ENCODE assay signal across 14 cellular contexts in genomic region chr18:69854455-69854854, GRCh38.
DNase-seq lines count a peak whose midpoint lies in the region; ATAC-seq and TF ChIP-seq lines count a peak whose summit lies in the region.
"Had no signal": no experiment of that assay in that cellular context is flagged by ENCODE, and none has a peak within 500 bp of the region (broad histone marks: within the 10 kb centered on the region; RNA-seq: fewer than 3 reads in every experiment).

No MANE protein-coding gene starts in this region.

- ATAC-seq in GM23338 (peak; percentile 44; the same call in 2 of the 3 replicates), GM18520 (IDR thresholded peaks at IDR 0.05; ENCODE audit: unreplicated experiment) (no peak), GM19397 (IDR thresholded peaks at IDR 0.05; ENCODE audit: unreplicated experiment) (no peak)
- no peak for ATAC-seq in activated T-helper 17 cell treated with anti-CD3 and anti-CD28 coated beads, Interleukin-2, amount 50 U/mL, for 72 hours (replicated peaks)
- ATAC-seq: HepG2 had no signal

- H3K4me3 Mint-ChIP-seq in GM23338: no peak overlapping the region
- no peak overlapping the region for H3K4me3 Mint-ChIP-seq in activated T-helper 17 cell treated with anti-CD3 and anti-CD28 coated beads, Interleukin-2, amount 50 U/mL, for 72 hours
- H3K4me3 Mint-ChIP-seq: CD4-positive, alpha-beta T cell had no signal

- 0 out of 3 replicates have a peak, but pooled peaks cover 2% of the 10 kb centered on the region for H3K4me1 Mint-ChIP-seq in GM23338
- peaks cover 4% of the 10 kb centered on the region for H3K4me1 Mint-ChIP-seq in activated T-helper 17 cell treated with anti-CD3 and anti-CD28 coated beads, Interleukin-2, amount 50 U/mL, for 72 hours

- peak; percentile 29 for DNase-seq in GM23338 (ENCODE audit: low spot score)
- DNase-seq in H7: peak; percentile 50
- peak; percentile 33 for DNase-seq in iPS-NIHi7 (ENCODE audit: extremely low spot score)
- no peak for DNase-seq in AG08395 (ENCODE audit: low spot score)
- DNase-seq: ACHN; AML-193; Caco-2; CD4-positive, alpha-beta T cell; KG1 had no signal

- TF ChIP-seq CTCF in GM23338 (conservative IDR thresholded peaks at IDR 0.05; ENCODE audit: low read depth in 2 of 2): peak; percentile 30 to 53

- no peaks in the 10 kb centered on the region; the same call in 2 of the 3 replicates for H3K9me3 Mint-ChIP-seq in GM23338
- H3K9me3 Mint-ChIP-seq in activated T-helper 17 cell treated with anti-CD3 and anti-CD28 coated beads, Interleukin-2, amount 50 U/mL, for 72 hours: no peaks in the 10 kb centered on the region
- H3K9me3 Mint-ChIP-seq: CD4-positive, alpha-beta T cell had no signal

- peak overlapping the region; percentile 64; the same call in 1 of the 2 replicates for H2AFZ ChIP-seq in GM23338

- H3F3A ChIP-seq in GM23338 (replicated peaks; ENCODE audit: low read depth): no peaks in the 10 kb centered on the region

- H3K4me3 ChIP-seq in GM23338 (no peak overlapping the region), H7 (ENCODE audit: insufficient read depth, low read depth, low read length) (no peak overlapping the region)

- H3K4me1 ChIP-seq in GM23338 (ENCODE audit: insufficient read depth): no peaks in the 10 kb centered on the region
- H3K4me1 ChIP-seq: Caco-2 had no signal

- no peak overlapping the region for H3K27ac Mint-ChIP-seq in GM23338
- peak overlapping the region; percentile 2 for H3K27ac Mint-ChIP-seq in activated T-helper 17 cell treated with anti-CD3 and anti-CD28 coated beads, Interleukin-2, amount 50 U/mL, for 72 hours
- H3K27ac Mint-ChIP-seq: CD4-positive, alpha-beta T cell had no signal

- no peaks in the 10 kb centered on the region for H3K79me2 ChIP-seq in GM23338 (replicated peaks; ENCODE audit: insufficient read depth)

- no peak overlapping the region for H3K4me2 ChIP-seq in GM23338

- no peaks in the 10 kb centered on the region for H3K9me2 ChIP-seq in GM23338 (ENCODE audit: insufficient read depth)

- H3K27me3 Mint-ChIP-seq in GM23338 (ENCODE audit: insufficient read depth, low read depth, poor library complexity): peaks cover 2% of the 10 kb centered on the region
- no peaks in the 10 kb centered on the region for H3K27me3 Mint-ChIP-seq in activated T-helper 17 cell treated with anti-CD3 and anti-CD28 coated beads, Interleukin-2, amount 50 U/mL, for 72 hours
- H3K27me3 Mint-ChIP-seq: CD4-positive, alpha-beta T cell had no signal

- no peaks in the 10 kb centered on the region for H4K20me1 ChIP-seq in GM23338 (replicated peaks; ENCODE audit: insufficient read depth)

- no peak overlapping the region for H3K27ac ChIP-seq in GM23338 (ENCODE audit: low read depth)
- H3K27ac ChIP-seq: C4-2B had no signal

- no peaks in the 10 kb centered on the region for H3K36me3 Mint-ChIP-seq in GM23338 (ENCODE audit: low read depth)
- peaks cover 34% of the 10 kb centered on the region for H3K36me3 Mint-ChIP-seq in activated T-helper 17 cell treated with anti-CD3 and anti-CD28 coated beads, Interleukin-2, amount 50 U/mL, for 72 hours (ENCODE audit: low read depth)

- no peaks in the 10 kb centered on the region for H3K27me3 ChIP-seq in GM23338 (ENCODE audit: insufficient read depth)
- H3K27me3 ChIP-seq in H7 (ENCODE audit: control insufficient read depth, insufficient read depth, low read length): no peaks in the 10 kb centered on the region

- H3K36me3 ChIP-seq in GM23338 (ENCODE audit: insufficient read depth) (no peaks in the 10 kb centered on the region), H7 (replicated peaks; ENCODE audit: control insufficient read depth, insufficient read depth, low read length) (no peaks in the 10 kb centered on the region)

TF ChIP-seq in GM23338, 12 proteins besides CTCF, POLR2A, EP300 and RAD21:
- no peak for TF ChIP-seq ZNF331 (CRISPR knock-in tag; IDR thresholded peaks at IDR 0.05; ENCODE audit: low read depth)
- no peak for TF ChIP-seq REST (IDR thresholded peaks at IDR 0.05; ENCODE audit: unreplicated experiment)
